In the genomic region with DNA sequence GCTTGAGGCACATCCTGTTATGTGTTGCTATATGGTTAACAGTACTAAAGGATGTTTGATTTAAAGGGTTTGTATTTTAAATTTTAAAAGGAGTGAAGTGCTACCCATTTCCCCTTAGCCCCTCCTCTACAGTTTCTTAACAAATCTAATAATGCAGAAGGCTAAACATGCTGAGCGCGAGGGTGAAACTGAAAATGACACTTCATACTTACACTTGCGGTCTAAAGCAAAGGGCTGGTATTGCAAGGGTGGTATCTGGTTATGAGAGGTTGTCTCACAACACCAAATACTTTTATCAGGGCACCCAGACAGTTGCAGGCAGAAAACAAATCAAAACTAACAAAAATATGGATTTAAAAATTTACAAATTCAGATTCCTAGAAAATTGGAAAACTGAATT, we compare ENCODE assay signal across 9 cellular contexts.
DNase-seq lines count a peak whose midpoint lies in the region; ATAC-seq, FAIRE-seq and TF ChIP-seq lines count a peak whose summit lies in the region.
"Had no signal": no experiment of that assay in that cellular context is flagged by ENCODE, and none has a peak within 500 bp of the region (broad histone marks: within the 10 kb centered on the region; RNA-seq: fewer than 3 reads in every experiment).

No MANE protein-coding gene starts in this region.

- no peaks in the 10 kb centered on the region for H3K4me1 ChIP-seq in GM12878 (ENCODE audit: control insufficient read depth, insufficient read depth, low read length)
- no peaks in the 10 kb centered on the region for H3K4me1 ChIP-seq in uterus
- peaks cover 14% of the 10 kb centered on the region for H3K4me1 ChIP-seq in neural progenitor cell

- no peak for TF ChIP-seq CTCF in GM12878 (IDR thresholded peaks at IDR 0.05 in 2 of 3, conservative IDR thresholded peaks at IDR 0.05 in 1 of 3; ENCODE audit: control insufficient read depth in 2 of 3, extremely low read depth in 1 of 3, insufficient read depth in 1 of 3, low read depth in 3 of 3, low read length in 3 of 3)
- no peak for TF ChIP-seq CTCF in uterus (IDR thresholded peaks at IDR 0.05)
- no peak for TF ChIP-seq CTCF in neural progenitor cell (IDR thresholded peaks at IDR 0.05)

- intact Hi-C loops in GM12878 (cut with micrococcal nuclease; ENCODE audit: unreplicated experiment) (no loop called here), uterus (cut with DNase I; ENCODE audit: low total_unique reads) (no loop called here)

- H3K4me3 Mint-ChIP-seq in neural progenitor cell = no peak overlapping the region

- no peak overlapping the region for H3K9ac ChIP-seq in GM12878 (ENCODE audit: control insufficient read depth, insufficient read depth, low read length)
- no peak overlapping the region for H3K9ac ChIP-seq in neural progenitor cell

- RAD21 ChIA-PET in GM12878 (lab: Charles Lee; ENCODE audit: unreplicated experiment) = no interaction called here

- no peaks in the 10 kb centered on the region for H3K9me3 ChIP-seq in GM12878 (replicated peaks; ENCODE audit: control insufficient read depth, insufficient read depth, low read length)
- no peaks in the 10 kb centered on the region for H3K9me3 ChIP-seq in uterus
- H3K9me3 ChIP-seq in neural progenitor cell (ENCODE audit: low read depth) = no peaks in the 10 kb centered on the region

- POLR2A ChIA-PET in GM12878 (lab: Charles Lee) = no interaction called here

- no peak for TF ChIP-seq EP300 in GM12878 (IDR thresholded peaks at IDR 0.05; ENCODE audit: borderline replicate concordance in 1 of 2, control insufficient read depth in 1 of 2, low read depth in 2 of 2, low read length in 2 of 2)

- H3K27ac Mint-ChIP-seq in neural progenitor cell = no peak overlapping the region

- H2AFZ ChIP-seq in GM12878 (ENCODE audit: control insufficient read depth, low read depth, low read length) = no peak overlapping the region
- no peak overlapping the region for H2AFZ ChIP-seq in neural progenitor cell (replicated peaks)

- H4K20me1 ChIP-seq in GM12878 (ENCODE audit: control insufficient read depth, insufficient read depth) (no peaks in the 10 kb centered on the region), neural progenitor cell (ENCODE audit: low read depth) (no peaks in the 10 kb centered on the region)

- peaks cover 7% of the 10 kb centered on the region for H3F3A ChIP-seq in neural progenitor cell (ENCODE audit: low read depth)

- H3K4me1 Mint-ChIP-seq in neural progenitor cell = peaks cover 46% of the 10 kb centered on the region

- no peak for FAIRE-seq in GM12878 (lab: Jason Lieb, UNC)
- no peak for FAIRE-seq in HTR-8/SVneo (lab: Jason Lieb, UNC)

- no peak for TF ChIP-seq POLR2A in GM12878 (IDR thresholded peaks at IDR 0.05; ENCODE audit: low read depth, low read length)
- no peak for TF ChIP-seq POLR2A in uterus (IDR thresholded peaks at IDR 0.05)

- SMC1A ChIA-PET in GM12878 (lab: Charles Lee; ENCODE audit: uncharacterized antibody, unreplicated experiment) = no interaction called here

- no peak overlapping the region for H3K4me2 ChIP-seq in GM12878 (ENCODE audit: control insufficient read depth, insufficient read depth)
- H3K4me2 ChIP-seq in neural progenitor cell = no peak overlapping the region

- no peak for TF ChIP-seq RAD21 in GM12878 (IDR thresholded peaks at IDR 0.05; ENCODE audit: insufficient read depth, low read depth, low read length)

- H3K36me3 ChIP-seq in GM12878 (ENCODE audit: control insufficient read depth in 2 of 2, insufficient read depth in 2 of 2, low read length in 1 of 2) = no peaks in the 10 kb centered on the region
- H3K36me3 ChIP-seq in uterus = no peaks in the 10 kb centered on the region
- no peaks in the 10 kb centered on the region for H3K36me3 ChIP-seq in neural progenitor cell

- no peaks in the 10 kb centered on the region for H3K79me2 ChIP-seq in GM12878 (ENCODE audit: control insufficient read depth, insufficient read depth, low read length)
- no peaks in the 10 kb centered on the region for H3K79me2 ChIP-seq in neural progenitor cell (ENCODE audit: low read depth)

- 60% methylated on average over 3 of the region's 3 CpGs for WGBS in GM12878 (ENCODE audit: insufficient coverage, insufficient replicate concordance, low lambda C conversion rate, missing lambda C conversion rate)

- no peaks in the 10 kb centered on the region for H3K9me3 Mint-ChIP-seq in neural progenitor cell

- no peak overlapping the region for H3K4me3 ChIP-seq in GM12878
- H3K4me3 ChIP-seq in uterus = no peak overlapping the region
- no peak overlapping the region for H3K4me3 ChIP-seq in neural progenitor cell

- H3K27ac ChIP-seq in GM12878 (ENCODE audit: control insufficient read depth, insufficient read depth) (no peak overlapping the region), uterus (no peak overlapping the region), neural progenitor cell (no peak overlapping the region)

- in situ Hi-C loops in GM12878 (cut with MboI) = no loop called here

- ATAC-seq in GM18520 (IDR thresholded peaks at IDR 0.05; ENCODE audit: unreplicated experiment) (peak; percentile 99), GM19468 (IDR thresholded peaks at IDR 0.05; ENCODE audit: extremely low read depth, unreplicated experiment) (peak; percentile 90), HG03159 (IDR thresholded peaks at IDR 0.05; ENCODE audit: unreplicated experiment) (peak; percentile 78), GM12878 (peak; percentile 92)

- H3K36me3 Mint-ChIP-seq in neural progenitor cell = peaks cover 17% of the 10 kb centered on the region

- no peaks in the 10 kb centered on the region for H3K27me3 Mint-ChIP-seq in neural progenitor cell (ENCODE audit: insufficient read depth, low read depth)

- CTCF ChIA-PET in GM12878 (lab: Yijun Ruan, JAX) = no interaction called here

- H3K27me3 ChIP-seq in GM12878 (replicated peaks in 1 of 2; ENCODE audit: control insufficient read depth in 2 of 2, insufficient read depth in 2 of 2, low read length in 1 of 2) (no peaks in the 10 kb centered on the region), uterus (no peaks in the 10 kb centered on the region), neural progenitor cell (no peaks in the 10 kb centered on the region)

- DNase-seq in GM12878 (ENCODE audit: low read depth, low spot score) (peak; percentile 2), HTR-8/SVneo (ENCODE audit: insufficient read length, low spot score) (no peak), uterus (no peak), neural progenitor cell (ENCODE audit: low spot score) (no peak)
- DNase-seq: GDM1, NCI-H524 treated with DMSO at 0.1 percent for 48 hours had no signal

- BruUV-seq in GM12878 (replicated peaks; lab: Mats Ljungman, UMichigan) = no TSS peak

TF ChIP-seq in GM12878, 131 proteins besides CTCF, POLR2A, EP300 and RAD21:
- TF ChIP-seq, protein P1, sequence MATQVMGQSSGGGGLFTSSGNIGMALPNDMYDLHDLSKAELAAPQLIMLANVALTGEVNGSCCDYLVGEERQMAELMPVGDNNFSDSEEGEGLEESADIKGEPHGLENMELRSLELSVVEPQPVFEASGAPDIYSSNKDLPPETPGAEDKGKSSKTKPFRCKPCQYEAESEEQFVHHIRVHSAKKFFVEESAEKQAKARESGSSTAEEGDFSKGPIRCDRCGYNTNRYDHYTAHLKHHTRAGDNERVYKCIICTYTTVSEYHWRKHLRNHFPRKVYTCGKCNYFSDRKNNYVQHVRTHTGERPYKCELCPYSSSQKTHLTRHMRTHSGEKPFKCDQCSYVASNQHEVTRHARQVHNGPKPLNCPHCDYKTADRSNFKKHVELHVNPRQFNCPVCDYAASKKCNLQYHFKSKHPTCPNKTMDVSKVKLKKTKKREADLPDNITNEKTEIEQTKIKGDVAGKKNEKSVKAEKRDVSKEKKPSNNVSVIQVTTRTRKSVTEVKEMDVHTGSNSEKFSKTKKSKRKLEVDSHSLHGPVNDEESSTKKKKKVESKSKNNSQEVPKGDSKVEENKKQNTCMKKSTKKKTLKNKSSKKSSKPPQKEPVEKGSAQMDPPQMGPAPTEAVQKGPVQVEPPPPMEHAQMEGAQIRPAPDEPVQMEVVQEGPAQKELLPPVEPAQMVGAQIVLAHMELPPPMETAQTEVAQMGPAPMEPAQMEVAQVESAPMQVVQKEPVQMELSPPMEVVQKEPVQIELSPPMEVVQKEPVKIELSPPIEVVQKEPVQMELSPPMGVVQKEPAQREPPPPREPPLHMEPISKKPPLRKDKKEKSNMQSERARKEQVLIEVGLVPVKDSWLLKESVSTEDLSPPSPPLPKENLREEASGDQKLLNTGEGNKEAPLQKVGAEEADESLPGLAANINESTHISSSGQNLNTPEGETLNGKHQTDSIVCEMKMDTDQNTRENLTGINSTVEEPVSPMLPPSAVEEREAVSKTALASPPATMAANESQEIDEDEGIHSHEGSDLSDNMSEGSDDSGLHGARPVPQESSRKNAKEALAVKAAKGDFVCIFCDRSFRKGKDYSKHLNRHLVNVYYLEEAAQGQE (IDR thresholded peaks at IDR 0.05; ENCODE audit: low read depth, low read length) = no peak
- no peak for TF ChIP-seq MTA3 (IDR thresholded peaks at IDR 0.05; ENCODE audit: borderline replicate concordance, low read length)
TF ChIP-seq in GM12878: peak in this region for 0.
